Comparison of ENCODE assay signal across 8 cellular contexts in the genomic region with DNA sequence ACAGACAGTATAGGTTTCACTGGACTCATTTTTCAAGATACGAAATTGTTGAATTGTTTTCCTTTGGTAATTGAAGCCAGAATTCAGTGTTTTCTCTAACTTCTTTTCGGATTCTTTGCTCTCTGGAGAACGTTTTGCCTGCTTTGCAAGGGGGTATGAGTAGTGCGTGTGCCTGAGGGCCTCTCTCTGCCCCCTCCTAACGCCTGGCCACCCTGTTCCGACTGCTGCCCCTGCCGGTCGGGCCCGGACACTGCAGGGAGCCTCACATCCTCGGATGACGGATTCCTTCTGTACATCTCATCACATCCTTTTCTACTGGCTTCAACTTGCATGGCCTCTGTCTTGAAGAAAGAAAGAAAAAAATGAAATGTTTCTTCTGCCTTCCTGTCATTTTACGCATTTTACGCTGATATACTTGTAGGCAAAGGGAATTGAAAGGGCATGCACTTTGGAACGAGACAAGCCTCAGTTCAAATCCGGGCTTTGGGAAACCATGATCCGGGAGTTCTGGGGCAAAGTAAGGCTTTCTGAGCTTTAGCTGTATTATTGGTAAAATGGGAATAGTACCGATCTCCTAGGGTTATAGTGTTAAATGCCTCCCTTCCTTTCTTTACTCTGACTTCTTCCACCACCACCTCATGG.
A peak's percentile ranks its signal among the peaks of the same experiment; 100 is the strongest.
DNase-seq lines count a peak whose midpoint lies in the region; ATAC-seq and TF ChIP-seq lines count a peak whose summit lies in the region.

No MANE protein-coding gene starts in this region.

- H3K79me1 ChIP-seq in mesenchymal stem cell (replicated peaks; ENCODE audit: low read length, poor library complexity, severe bottlenecking) = peaks cover 40% of the 10 kb centered on the region

- no peaks in the 10 kb centered on the region for H3K9me3 ChIP-seq in mesenchymal stem cell (ENCODE audit: control insufficient read depth, low read length)

- peak overlapping the region; percentile 12 for H2BK15ac ChIP-seq in mesenchymal stem cell (ENCODE audit: low read depth, poor library complexity, severe bottlenecking)

- peaks cover 11% of the 10 kb centered on the region for H3K4me1 ChIP-seq in mesenchymal stem cell (ENCODE audit: control insufficient read depth, insufficient read depth, low read depth, low read length)

- H3K4me3 Mint-ChIP-seq in endothelial cell (ENCODE audit: unreplicated experiment) = peak overlapping the region; percentile 49

- H3K4me2 ChIP-seq in mesenchymal stem cell (ENCODE audit: low read length, poor library complexity, severe bottlenecking) = no peak overlapping the region

- no peak overlapping the region for H4K91ac ChIP-seq in mesenchymal stem cell (ENCODE audit: low read length)

- H3K4me1 Mint-ChIP-seq in endothelial cell (ENCODE audit: unreplicated experiment) = peaks cover 69% of the 10 kb centered on the region

- DNase-seq in Ammon's horn (ENCODE audit: low spot score) = peak; percentile 59
- peak; percentile 46 for DNase-seq in NCI-H460 (ENCODE audit: extremely low read depth, low read depth)
- peak; percentile 64 for DNase-seq in endothelial cell (ENCODE audit: low spot score)
- peak; percentile 52 for DNase-seq in mesenchymal stem cell

- ATAC-seq in HG02610 (IDR thresholded peaks at IDR 0.05; ENCODE audit: unreplicated experiment) (no peak), HG03469 (IDR thresholded peaks at IDR 0.05; ENCODE audit: unreplicated experiment) (no peak), GM18861 (IDR thresholded peaks at IDR 0.05; ENCODE audit: unreplicated experiment) (no peak), HG02763 (IDR thresholded peaks at IDR 0.05; ENCODE audit: unreplicated experiment) (no peak)

- no peak overlapping the region for H2AFZ ChIP-seq in mesenchymal stem cell (ENCODE audit: low read depth, low read length)

- peak overlapping the region; percentile 54 for H2AK5ac ChIP-seq in mesenchymal stem cell (ENCODE audit: low read length, severe bottlenecking)

- H3K9ac ChIP-seq in mesenchymal stem cell (ENCODE audit: low read length) = no peak overlapping the region

- no peak overlapping the region for H3K14ac ChIP-seq in mesenchymal stem cell (ENCODE audit: low read length in 2 of 2)

- H2BK12ac ChIP-seq in mesenchymal stem cell (ENCODE audit: low read length in 2 of 2) = peak overlapping the region; percentile 81 to 91

- H4K8ac ChIP-seq in mesenchymal stem cell (ENCODE audit: low read length) = peak overlapping the region; percentile 85

- H3K27ac ChIP-seq in mesenchymal stem cell (ENCODE audit: low read length, poor library complexity, severe bottlenecking) = peak overlapping the region; percentile 59

- H3K27ac Mint-ChIP-seq in endothelial cell (ENCODE audit: unreplicated experiment) = peak overlapping the region; percentile 43

- WGBS in mesenchymal stem cell = 73% methylated on average over 9 of the region's 17 CpGs

- peak overlapping the region in 1 of 2 experiments; percentile 35 for H3K4ac ChIP-seq in mesenchymal stem cell (ENCODE audit: low read depth in 1 of 2, low read length in 2 of 2)

- peaks cover 13% of the 10 kb centered on the region for H3K27me3 Mint-ChIP-seq in endothelial cell (ENCODE audit: unreplicated experiment)

- no peak overlapping the region for H2BK5ac ChIP-seq in mesenchymal stem cell (ENCODE audit: low read depth, low read length, poor library complexity, severe bottlenecking)

- peak; percentile 72 for TF ChIP-seq CTCF in endothelial cell (IDR thresholded peaks at IDR 0.05; ENCODE audit: unreplicated experiment)

- H3K36me3 Mint-ChIP-seq in endothelial cell (ENCODE audit: low read depth, unreplicated experiment) = peaks cover 41% of the 10 kb centered on the region

- no peak overlapping the region for H3K4me3 ChIP-seq in mesenchymal stem cell (ENCODE audit: insufficient read depth in 1 of 2, low read depth in 1 of 2, low read length in 2 of 2)

- peaks cover 4% of the 10 kb centered on the region for H3K9me3 Mint-ChIP-seq in endothelial cell (ENCODE audit: unreplicated experiment)

- H3K18ac ChIP-seq in mesenchymal stem cell (ENCODE audit: low read depth in 1 of 2, low read length in 2 of 2) = peak overlapping the region; percentile 2 to 35

- H3K27me3 ChIP-seq in mesenchymal stem cell (ENCODE audit: control insufficient read depth in 1 of 2, insufficient read depth in 1 of 2, low read length in 2 of 2) = no peaks in the 10 kb centered on the region

- no peak overlapping the region for H2BK120ac ChIP-seq in mesenchymal stem cell (ENCODE audit: low read depth, low read length)

- H3K36me3 ChIP-seq in mesenchymal stem cell (ENCODE audit: control insufficient read depth in 1 of 2, insufficient read depth in 2 of 2, low read depth in 1 of 2, low read length in 2 of 2) = peaks cover 0 to 25% of the 10 kb centered on the region in 2 experiments

- no peak overlapping the region for H3K23ac ChIP-seq in mesenchymal stem cell (ENCODE audit: low read length in 2 of 2)
